In genomic region chr5:154528005-154528594, GRCh38 we compare ENCODE assay signal across 35 cellular contexts. TPM values are rescaled to one million over a fixed set of nuclear protein-coding genes. Genes with fewer than 3 reads are reported as not detected.
"Had no signal": no experiment of that assay in that cellular context is flagged by ENCODE, and none has a peak within 500 bp of the region (broad histone marks: within the 10 kb centered on the region; RNA-seq: fewer than 3 reads in every experiment).

No MANE protein-coding gene starts in this region.

- H3K4me2 ChIP-seq: KMS-11 had no signal

- DNase-seq: activated CD4-positive, alpha-beta memory T cell treated with anti-CD3 and anti-CD28 coated beads, Interleukin-2, amount 10 ng/mL, durations not matched to agents 7 days and 5 days; activated CD4-positive, alpha-beta T cell treated with anti-CD3 and anti-CD28 coated beads for 1 hour; activated CD4-positive, alpha-beta T cell treated with anti-CD3 and anti-CD28 coated beads for 48 hours; activated CD4-positive, CD25-positive, alpha-beta regulatory T cell; activated CD8-positive, alpha-beta memory T cell treated with anti-CD3 and anti-CD28 coated beads for 24 hours; activated CD8-positive, alpha-beta memory T cell treated with anti-CD3 and anti-CD28 coated beads, Interleukin-2, amount 10 ng/mL, durations not matched to agents 7 days and 5 days; activated CD8-positive, alpha-beta memory T cell treated with anti-CD3 and anti-CD28 coated beads, Interleukin-2, amount 50 U/mL, for 48 hours; activated effector memory CD4-positive, alpha-beta T cell treated with Interleukin-2 at 50 U/mL for 16 hours; activated naive CD4-positive, alpha-beta T cell treated with anti-CD3 and anti-CD28 coated beads, Interleukin-2, amount 10 ng/mL, durations not matched to agents 7 days and 5 days; activated naive CD8-positive, alpha-beta T cell treated with anti-CD3 and anti-CD28 coated beads, Interleukin-2, amount 50 U/mL, for 24 hours; activated T-cell treated with anti-CD3 and anti-CD28 coated beads, Interleukin-2, amount 50 U/mL, for 48 hours; anterior cingulate cortex; central memory CD4-positive, alpha-beta T cell; colonic mucosa; NCI-H1092 treated with DMSO at 0.1 percent for 48 hours; NCI-H1417 treated with DMSO at 0.1 percent for 48 hours; NCI-H1694 treated with DMSO at 0.1 percent for 48 hours; NCI-H2081; NCI-H345; NCI-H524 treated with DMSO at 0.1 percent for 48 hours; SHP77; SJCRH30; SW 1271; T-helper 1 cell; T-helper 2 cell; T1000; WERI-Rb-1 had no signal

- H3K27ac ChIP-seq: colonic mucosa, KMS-11, SJCRH30, WERI-Rb-1 had no signal

- H3K4me1 ChIP-seq: colonic mucosa had no signal

- H3K27me3 ChIP-seq: colonic mucosa, SJCRH30 had no signal

- H3K4me3 ChIP-seq: colonic mucosa, SJCRH30 had no signal

- H3K9me3 ChIP-seq: colonic mucosa had no signal

- H3K9ac ChIP-seq: KMS-11 had no signal

- FAIRE-seq: bronchial epithelial cell had no signal

- ATAC-seq: activated CD8-positive, alpha-beta memory T cell treated with anti-CD3 and anti-CD28 coated beads, Interleukin-2, amount 10 ng/mL, durations not matched to agents 7 days and 5 days; activated naive CD8-positive, alpha-beta T cell treated with anti-CD3 and anti-CD28 coated beads, Interleukin-2, amount 50 U/mL, for 24 hours; Panc1 had no signal

- H3K36me3 ChIP-seq: colonic mucosa, SJCRH30, WERI-Rb-1 had no signal

RNA-seq across cellular contexts. Expression of gene HAND1, which starts 50.1 kb away (rescaled TPM):
- total RNA-seq: activated CD4-positive, alpha-beta memory T cell treated with anti-CD3 and anti-CD28 coated beads, Interleukin-2, amount 10 ng/mL, durations not matched to agents 7 days and 5 days; activated CD8-positive, alpha-beta memory T cell treated with anti-CD3 and anti-CD28 coated beads, Interleukin-2, amount 10 ng/mL, durations not matched to agents 7 days and 5 days; bronchial epithelial cell; cerebellum; LHCN-M2; M059J; NCI-H460; RPMI7951; SJCRH30 had no signal
